ENCODE assay signal across 16 cellular contexts in genomic region chr19:11556634-11557420, GRCh38. TPM values are rescaled to one million over a fixed set of nuclear protein-coding genes. Genes with fewer than 3 reads are reported as not detected.
DNase-seq lines count a peak whose midpoint lies in the region; ATAC-seq and TF ChIP-seq lines count a peak whose summit lies in the region.
"Had no signal": no experiment of that assay in that cellular context is flagged by ENCODE, and none has a peak within 500 bp of the region (broad histone marks: within the 10 kb centered on the region; RNA-seq: fewer than 3 reads in every experiment).

No MANE protein-coding gene starts in this region.

- H3K9ac ChIP-seq in trophoblast cell (ENCODE audit: low read length): no peak overlapping the region

- no peak overlapping the region for H3K14ac ChIP-seq in trophoblast cell (ENCODE audit: low read length)

- peaks cover 8 to 9% of the 10 kb centered on the region in 2 experiments for H3K4me1 ChIP-seq in trophoblast cell (ENCODE audit: control insufficient read depth in 1 of 2, insufficient read depth in 2 of 2, low read length in 2 of 2)

- H2BK120ac ChIP-seq in trophoblast cell (ENCODE audit: insufficient read depth, low read length, poor library complexity): no peak overlapping the region

- H3K4ac ChIP-seq in trophoblast cell (ENCODE audit: low read depth, low read length): peak overlapping the region; percentile 1

- no peak overlapping the region for H4K8ac ChIP-seq in trophoblast cell (ENCODE audit: low read depth, low read length)

- H3K27me3 Mint-ChIP-seq in activated CD4-positive, alpha-beta T cell treated with anti-CD3 and anti-CD28 coated beads, Interleukin-2, amount 10 ng/mL, durations not matched to agents 7 days and 5 days: no peaks in the 10 kb centered on the region
- H3K27me3 Mint-ChIP-seq in activated naive CD8-positive, alpha-beta T cell treated with anti-CD3 and anti-CD28 coated beads, Interleukin-2, amount 10 ng/mL, durations not matched to agents 7 days and 5 days: no peaks in the 10 kb centered on the region

- ATAC-seq in activated naive CD8-positive, alpha-beta T cell treated with anti-CD3 and anti-CD28 coated beads, Interleukin-2, amount 10 ng/mL, durations not matched to agents 7 days and 5 days (ENCODE audit: low read depth): no peak
- no peak for ATAC-seq in HG02759 (IDR thresholded peaks at IDR 0.05; ENCODE audit: unreplicated experiment)
- ATAC-seq: A549 had no signal

- no peaks in the 10 kb centered on the region for H3K27me3 ChIP-seq in trophoblast cell (ENCODE audit: insufficient read depth, low read length)
- no peaks in the 10 kb centered on the region for H3K27me3 ChIP-seq in WERI-Rb-1 (ENCODE audit: insufficient read depth, low read depth, severe bottlenecking)
- H3K27me3 ChIP-seq: suprapubic skin had no signal

- H2AK5ac ChIP-seq in trophoblast cell (ENCODE audit: low read length): no peak overlapping the region

- peaks cover 6% of the 10 kb centered on the region for H3K79me1 ChIP-seq in trophoblast cell (ENCODE audit: low read length)

- H2BK12ac ChIP-seq in trophoblast cell (ENCODE audit: low read length): no peak overlapping the region

- POLR2A ChIA-PET in activated CD4-positive, alpha-beta T cell treated with anti-CD3 and anti-CD28 coated beads, Interleukin-2, amount 10 ng/mL, durations not matched to agents 7 days and 5 days (lab: Charles Lee): no interaction called here
- POLR2A ChIA-PET in activated naive CD8-positive, alpha-beta T cell treated with anti-CD3 and anti-CD28 coated beads, Interleukin-2, amount 10 ng/mL, durations not matched to agents 7 days and 5 days (lab: Charles Lee): interaction anchor here (0.7 kb wide), 1 partner anchor 8 kb away, joined by 3 read pairs; no protein-coding TSS in a partner anchor

- no CpG with 5 or more reads among the region's 4 CpGs for WGBS in trophoblast cell (ENCODE audit: extremely low coverage, insufficient coverage, insufficient read length)

- peaks cover 18% of the 10 kb centered on the region for H3K36me3 Mint-ChIP-seq in activated CD4-positive, alpha-beta T cell treated with anti-CD3 and anti-CD28 coated beads, Interleukin-2, amount 10 ng/mL, durations not matched to agents 7 days and 5 days (ENCODE audit: low read depth)
- peaks cover 5% of the 10 kb centered on the region for H3K36me3 Mint-ChIP-seq in activated naive CD8-positive, alpha-beta T cell treated with anti-CD3 and anti-CD28 coated beads, Interleukin-2, amount 10 ng/mL, durations not matched to agents 7 days and 5 days

- H3K4me2 ChIP-seq in trophoblast cell (ENCODE audit: low read length): no peak overlapping the region

- H4K91ac ChIP-seq in trophoblast cell (ENCODE audit: low read depth, low read length): no peak overlapping the region

- H3K18ac ChIP-seq in trophoblast cell (ENCODE audit: low read length): no peak overlapping the region

- TF ChIP-seq CTCF in WERI-Rb-1 (IDR thresholded peaks at IDR 0.05; ENCODE audit: low read depth, low read length): no peak

- H3K79me2 ChIP-seq in trophoblast cell (ENCODE audit: control insufficient read depth, insufficient read depth, low read length, poor library complexity): peaks cover 12% of the 10 kb centered on the region

- no peak overlapping the region for H2AFZ ChIP-seq in trophoblast cell (ENCODE audit: insufficient read depth, low read length, poor library complexity)
- H2AFZ ChIP-seq: GM23248 had no signal

- H3K4me3 ChIP-seq in trophoblast cell (ENCODE audit: low read depth, low read length): no peak overlapping the region
- no peak overlapping the region for H3K4me3 ChIP-seq in WERI-Rb-1 (ENCODE audit: low read depth, low read length)
- H3K4me3 ChIP-seq: A549 had no signal

- DNase-seq in activated CD4-positive, alpha-beta T cell treated with anti-CD3 and anti-CD28 coated beads, Interleukin-2, amount 10 ng/mL, durations not matched to agents 7 days and 5 days: no peak
- no peak for DNase-seq in activated CD4-positive, alpha-beta T cell treated with anti-CD3 and anti-CD28 coated beads, Interleukin-2, amount 50 U/mL, for 1 hour
- no peak for DNase-seq in activated naive CD8-positive, alpha-beta T cell treated with anti-CD3 and anti-CD28 coated beads, Interleukin-2, amount 10 ng/mL, durations not matched to agents 7 days and 5 days
- DNase-seq in trophoblast cell (no peak), WERI-Rb-1 (no peak)
- DNase-seq: activated gamma-delta T cell, DMS 273 treated with DMSO at 0.1 percent for 48 hours, GM23248, mesendoderm, NCI-H1092 treated with DMSO at 0.1 percent for 48 hours, NCI-H446 treated with DMSO at 0.1 percent for 48 hours, retina had no signal

- peaks cover 51% of the 10 kb centered on the region for H3K4me1 Mint-ChIP-seq in activated CD4-positive, alpha-beta T cell treated with anti-CD3 and anti-CD28 coated beads, Interleukin-2, amount 10 ng/mL, durations not matched to agents 7 days and 5 days
- H3K4me1 Mint-ChIP-seq in activated naive CD8-positive, alpha-beta T cell treated with anti-CD3 and anti-CD28 coated beads, Interleukin-2, amount 10 ng/mL, durations not matched to agents 7 days and 5 days: peaks cover 29% of the 10 kb centered on the region

- H3K9me3 Mint-ChIP-seq in activated CD4-positive, alpha-beta T cell treated with anti-CD3 and anti-CD28 coated beads, Interleukin-2, amount 10 ng/mL, durations not matched to agents 7 days and 5 days: no peaks in the 10 kb centered on the region
- H3K9me3 Mint-ChIP-seq in activated naive CD8-positive, alpha-beta T cell treated with anti-CD3 and anti-CD28 coated beads, Interleukin-2, amount 10 ng/mL, durations not matched to agents 7 days and 5 days: no peaks in the 10 kb centered on the region

- H3K9me3 ChIP-seq in trophoblast cell (ENCODE audit: insufficient read depth, low read depth, low read length) (no peaks in the 10 kb centered on the region), WERI-Rb-1 (ENCODE audit: severe bottlenecking) (no peaks in the 10 kb centered on the region)
- H3K9me3 ChIP-seq: A549, suprapubic skin had no signal

- H3K4me3 Mint-ChIP-seq in activated CD4-positive, alpha-beta T cell treated with anti-CD3 and anti-CD28 coated beads, Interleukin-2, amount 10 ng/mL, durations not matched to agents 7 days and 5 days: peak overlapping the region; percentile 53
- peak overlapping the region; percentile 40 for H3K4me3 Mint-ChIP-seq in activated naive CD8-positive, alpha-beta T cell treated with anti-CD3 and anti-CD28 coated beads, Interleukin-2, amount 10 ng/mL, durations not matched to agents 7 days and 5 days

- no peak overlapping the region for H3K27ac ChIP-seq in trophoblast cell (ENCODE audit: low read depth, low read length)
- H3K27ac ChIP-seq in WERI-Rb-1: no peak overlapping the region
- H3K27ac ChIP-seq: A549, GM23248, RWPE1, suprapubic skin had no signal

- no peak overlapping the region for H2BK5ac ChIP-seq in trophoblast cell (ENCODE audit: low read depth, low read length, poor library complexity)

- H3K27ac Mint-ChIP-seq in activated CD4-positive, alpha-beta T cell treated with anti-CD3 and anti-CD28 coated beads, Interleukin-2, amount 10 ng/mL, durations not matched to agents 7 days and 5 days: no peak overlapping the region
- peak overlapping the region; percentile 46 for H3K27ac Mint-ChIP-seq in activated naive CD8-positive, alpha-beta T cell treated with anti-CD3 and anti-CD28 coated beads, Interleukin-2, amount 10 ng/mL, durations not matched to agents 7 days and 5 days

- CTCF ChIA-PET in activated CD4-positive, alpha-beta T cell treated with anti-CD3 and anti-CD28 coated beads, Interleukin-2, amount 10 ng/mL, durations not matched to agents 7 days and 5 days (lab: Charles Lee): interaction anchor here (0.6 to 1.3 kb wide), 4 partner anchors 12 to 240 kb away, joined by 3 to 4 read pairs (median 4); no protein-coding TSS in a partner anchor

- H3K23ac ChIP-seq in trophoblast cell (ENCODE audit: low read length): no peak overlapping the region

- no peak overlapping the region for H4K12ac ChIP-seq in trophoblast cell (ENCODE audit: low read depth, low read length)

- H3K36me3 ChIP-seq in trophoblast cell (ENCODE audit: control insufficient read depth in 1 of 2, insufficient read depth in 2 of 2, low read length in 2 of 2) (peaks cover 31 to 35% of the 10 kb centered on the region in 2 experiments), WERI-Rb-1 (peaks cover 39% of the 10 kb centered on the region)

RNA-seq across cellular contexts. Expression of gene ELOF1, which starts 2.2 kb away (rescaled TPM):
- 10 to 100 TPM; 52.2 to 53.9 TPM for total RNA-seq in activated CD4-positive, alpha-beta T cell treated with anti-CD3 and anti-CD28 coated beads, Interleukin-2, amount 10 ng/mL, durations not matched to agents 7 days and 5 days
- total RNA-seq in activated naive CD8-positive, alpha-beta T cell treated with anti-CD3 and anti-CD28 coated beads, Interleukin-2, amount 10 ng/mL, durations not matched to agents 7 days and 5 days: 10 to 100 TPM; 47.0 to 49.0 TPM
- 68.7 and 69.1 TPM in 2 replicates for polyA plus RNA-seq in trophoblast cell (2013)

RNA-seq across cellular contexts. Expression of gene CNN1, which starts 18.2 kb away (rescaled TPM):
- not detected for total RNA-seq in activated CD4-positive, alpha-beta T cell treated with anti-CD3 and anti-CD28 coated beads, Interleukin-2, amount 10 ng/mL, durations not matched to agents 7 days and 5 days
- not detected for total RNA-seq in activated naive CD8-positive, alpha-beta T cell treated with anti-CD3 and anti-CD28 coated beads, Interleukin-2, amount 10 ng/mL, durations not matched to agents 7 days and 5 days
- 139 and 140 TPM in 2 replicates for polyA plus RNA-seq in trophoblast cell (2013)

RNA-seq across cellular contexts. Expression of gene ACP5, which starts 20.6 kb away (rescaled TPM):
- 10 to 100 TPM; 27.5 to 33.9 TPM for total RNA-seq in activated CD4-positive, alpha-beta T cell treated with anti-CD3 and anti-CD28 coated beads, Interleukin-2, amount 10 ng/mL, durations not matched to agents 7 days and 5 days
- total RNA-seq in activated naive CD8-positive, alpha-beta T cell treated with anti-CD3 and anti-CD28 coated beads, Interleukin-2, amount 10 ng/mL, durations not matched to agents 7 days and 5 days: 10 to 100 TPM; 32.0 to 35.0 TPM
- polyA plus RNA-seq in trophoblast cell (2013): 0.66 and 0.76 TPM in 2 replicates

RNA-seq across cellular contexts. Expression of gene ECSIT, which starts 27.9 kb away (rescaled TPM):
- total RNA-seq in activated CD4-positive, alpha-beta T cell treated with anti-CD3 and anti-CD28 coated beads, Interleukin-2, amount 10 ng/mL, durations not matched to agents 7 days and 5 days: 10 to 100 TPM; 21.6 to 28.8 TPM
- 10 to 100 TPM; 34.7 to 37.1 TPM for total RNA-seq in activated naive CD8-positive, alpha-beta T cell treated with anti-CD3 and anti-CD28 coated beads, Interleukin-2, amount 10 ng/mL, durations not matched to agents 7 days and 5 days
- 20.3 and 22.0 TPM in 2 replicates for polyA plus RNA-seq in trophoblast cell (2013)

RNA-seq across cellular contexts. Expression of gene ZNF627, which starts 40.5 kb away (rescaled TPM):
- 1 to 10 TPM; 4.6 to 4.7 TPM for total RNA-seq in activated CD4-positive, alpha-beta T cell treated with anti-CD3 and anti-CD28 coated beads, Interleukin-2, amount 10 ng/mL, durations not matched to agents 7 days and 5 days
- total RNA-seq in activated naive CD8-positive, alpha-beta T cell treated with anti-CD3 and anti-CD28 coated beads, Interleukin-2, amount 10 ng/mL, durations not matched to agents 7 days and 5 days: 1 to 10 TPM; 9.0 to 9.6 TPM
- 9.9 and 10.1 TPM in 2 replicates for polyA plus RNA-seq in trophoblast cell (2013)
